Comparison of ENCODE assay signal across 14 cellular contexts in the genomic region with DNA sequence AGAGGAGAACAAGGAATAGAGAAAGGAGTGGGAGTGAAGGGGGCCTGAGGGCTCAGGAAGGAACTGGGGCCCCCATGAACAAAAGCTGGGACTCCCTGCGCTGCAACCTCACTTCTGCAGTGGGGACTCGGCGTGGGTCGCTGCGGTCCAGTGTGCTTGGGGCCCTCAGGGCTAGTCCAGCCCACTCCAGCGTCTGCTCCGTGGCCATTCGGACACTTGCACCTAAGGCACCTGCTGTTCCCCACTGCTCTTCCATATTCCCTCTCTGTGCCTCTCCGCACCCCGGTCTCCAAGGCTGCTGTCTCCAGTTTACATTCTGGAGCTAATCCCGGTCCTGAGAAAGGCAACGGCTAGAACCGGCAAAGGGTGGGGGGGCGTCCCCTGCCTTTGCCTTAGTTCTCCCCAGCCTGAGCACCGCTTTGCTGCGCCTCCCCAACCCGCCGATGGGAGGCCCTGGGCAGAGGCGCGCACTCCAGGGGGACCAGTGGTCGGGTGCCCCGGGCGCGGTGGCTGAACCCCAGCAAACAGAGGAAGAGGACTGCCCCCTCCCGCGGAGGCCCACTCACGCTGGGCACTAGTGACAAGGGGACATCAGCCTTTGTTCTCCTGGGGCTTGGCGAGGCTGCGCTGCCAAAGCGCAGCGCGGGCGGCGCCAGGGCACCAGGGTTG.
DNase-seq lines count a peak whose midpoint lies in the region; ATAC-seq and TF ChIP-seq lines count a peak whose summit lies in the region.
"Had no signal": no experiment of that assay in that cellular context is flagged by ENCODE, and none has a peak within 500 bp of the region (broad histone marks: within the 10 kb centered on the region; RNA-seq: fewer than 3 reads in every experiment).

No MANE protein-coding gene starts in this region.

- CTCF ChIA-PET in activated CD4-positive, alpha-beta T cell treated with anti-CD3 and anti-CD28 coated beads, Interleukin-2, amount 10 ng/mL, durations not matched to agents 7 days and 5 days (lab: Charles Lee), result interaction anchor here (1.6 kb wide), 1 partner anchor 73 kb away, joined by 3 read pairs; no protein-coding TSS in a partner anchor

- 4% methylated on average over 33 of the region's 34 CpGs; no CpG with 5 or more reads in 1 of the 2 experiments for WGBS in endodermal cell (ENCODE audit: insufficient coverage in 1 of 2, insufficient read length in 1 of 2), 2 experiments
- WGBS in urinary bladder, result 16% methylated on average over 34 of the region's 34 CpGs

- H3K4me1 ChIP-seq in cardiac muscle cell (ENCODE audit: low read depth), result no peaks in the 10 kb centered on the region
- H3K4me1 ChIP-seq in endodermal cell (ENCODE audit: control insufficient read depth, insufficient read depth, low read length), result peaks cover 3% of the 10 kb centered on the region
- no peaks in the 10 kb centered on the region for H3K4me1 ChIP-seq in urinary bladder (ENCODE audit: insufficient read depth)
- H3K4me1 ChIP-seq: adrenal gland had no signal

- intact Hi-C loops in left cardiac atrium (cut with DNase I), result no loop called here

- H3K27ac ChIP-seq in cardiac muscle cell, result no peak overlapping the region
- peak overlapping the region; percentile 63 for H3K27ac ChIP-seq in endodermal cell (ENCODE audit: low read depth, low read length)
- H3K27ac ChIP-seq in urinary bladder (ENCODE audit: low read depth), result no peak overlapping the region
- H3K27ac ChIP-seq: adrenal gland, coronary artery had no signal

- H3K27ac Mint-ChIP-seq in endodermal cell (peak overlapping the region; percentile 31), nephron progenitor cell (no peak overlapping the region)
- H3K27ac Mint-ChIP-seq in activated CD4-positive, alpha-beta T cell treated with anti-CD3 and anti-CD28 coated beads, Interleukin-2, amount 10 ng/mL, durations not matched to agents 7 days and 5 days, result no peak overlapping the region
- H3K27ac Mint-ChIP-seq: IgD-negative memory B cell had no signal

- H3K4me3 ChIP-seq in cardiac muscle cell, result peak overlapping the region; percentile 59
- peak overlapping the region; percentile 81 for H3K4me3 ChIP-seq in endodermal cell (ENCODE audit: low read length)
- H3K4me3 ChIP-seq in urinary bladder (ENCODE audit: low read depth, low read length), result peak overlapping the region; percentile 53

- no peak for TF ChIP-seq CTCF in cardiac muscle cell (IDR thresholded peaks at IDR 0.05; ENCODE audit: low read depth, low read length)
- TF ChIP-seq CTCF in endodermal cell (conservative IDR thresholded peaks at IDR 0.05), result peak; percentile 68
- TF ChIP-seq CTCF in nephron progenitor cell (IDR thresholded peaks at IDR 0.05), result no peak

- POLR2A ChIA-PET in activated CD4-positive, alpha-beta T cell treated with anti-CD3 and anti-CD28 coated beads, Interleukin-2, amount 10 ng/mL, durations not matched to agents 7 days and 5 days (lab: Charles Lee), result no interaction called here

- H3K4me3 Mint-ChIP-seq in endodermal cell, result peak overlapping the region; percentile 84
- H3K4me3 Mint-ChIP-seq in nephron progenitor cell, result peak overlapping the region; percentile 86
- H3K4me3 Mint-ChIP-seq in activated CD4-positive, alpha-beta T cell treated with anti-CD3 and anti-CD28 coated beads, Interleukin-2, amount 10 ng/mL, durations not matched to agents 7 days and 5 days, result no peak overlapping the region

- peaks cover 47% of the 10 kb centered on the region for H3K27me3 Mint-ChIP-seq in endodermal cell (ENCODE audit: insufficient read depth)
- peaks cover 92% of the 10 kb centered on the region for H3K27me3 Mint-ChIP-seq in nephron progenitor cell (ENCODE audit: low read depth, poor library complexity)
- peaks cover 28% of the 10 kb centered on the region for H3K27me3 Mint-ChIP-seq in activated CD4-positive, alpha-beta T cell treated with anti-CD3 and anti-CD28 coated beads, Interleukin-2, amount 10 ng/mL, durations not matched to agents 7 days and 5 days

- H3K4me1 Mint-ChIP-seq in endodermal cell (peaks cover 46% of the 10 kb centered on the region), nephron progenitor cell (peaks cover 11% of the 10 kb centered on the region)
- H3K4me1 Mint-ChIP-seq in activated CD4-positive, alpha-beta T cell treated with anti-CD3 and anti-CD28 coated beads, Interleukin-2, amount 10 ng/mL, durations not matched to agents 7 days and 5 days, result no peaks in the 10 kb centered on the region

- no peak for ATAC-seq in left cardiac atrium
- ATAC-seq in HG03039 (IDR thresholded peaks at IDR 0.05; ENCODE audit: unreplicated experiment), result no peak

- H3K9ac ChIP-seq in endodermal cell (ENCODE audit: extremely low read depth, low read length, poor library complexity, severe bottlenecking), result peak overlapping the region; percentile 20

- DNase-seq in cardiac muscle cell (ENCODE audit: low read depth in 1 of 2, low spot score in 1 of 2) (no peak), left cardiac atrium (no peak), endodermal cell (peak; percentile 67), nephron progenitor cell (peak; percentile 40), NCI-H2029 treated with DMSO at 0.1 percent for 48 hours (lab: John Stamatoyannopoulos, UW) (no peak)
- DNase-seq in activated CD4-positive, alpha-beta T cell treated with anti-CD3 and anti-CD28 coated beads, Interleukin-2, amount 10 ng/mL, durations not matched to agents 7 days and 5 days, result no peak
- DNase-seq: ACHN; activated T-cell treated with anti-CD3 and anti-CD28 coated beads, Interleukin-2, amount 50 U/mL, for 1 hour; T-helper 1 cell had no signal

- peaks cover 94% of the 10 kb centered on the region for H3K27me3 ChIP-seq in cardiac muscle cell
- H3K27me3 ChIP-seq in endodermal cell (ENCODE audit: control insufficient read depth, insufficient read depth, low read length, poor library complexity, severe bottlenecking), result no peaks in the 10 kb centered on the region

- H3K36me3 Mint-ChIP-seq in endodermal cell (ENCODE audit: low read depth), result peaks cover 7% of the 10 kb centered on the region
- no peaks in the 10 kb centered on the region for H3K36me3 Mint-ChIP-seq in nephron progenitor cell (ENCODE audit: low read depth)
- no peaks in the 10 kb centered on the region for H3K36me3 Mint-ChIP-seq in activated CD4-positive, alpha-beta T cell treated with anti-CD3 and anti-CD28 coated beads, Interleukin-2, amount 10 ng/mL, durations not matched to agents 7 days and 5 days (ENCODE audit: low read depth)
- H3K36me3 Mint-ChIP-seq: IgD-negative memory B cell had no signal

- no peaks in the 10 kb centered on the region for H3K9me3 ChIP-seq in cardiac muscle cell (ENCODE audit: low read depth)
- no peaks in the 10 kb centered on the region for H3K9me3 ChIP-seq in endodermal cell (ENCODE audit: control insufficient read depth, low read length)
- H3K9me3 ChIP-seq: adrenal gland had no signal

- H3K9me3 Mint-ChIP-seq in endodermal cell (no peaks in the 10 kb centered on the region), nephron progenitor cell (no peaks in the 10 kb centered on the region)
- H3K9me3 Mint-ChIP-seq in activated CD4-positive, alpha-beta T cell treated with anti-CD3 and anti-CD28 coated beads, Interleukin-2, amount 10 ng/mL, durations not matched to agents 7 days and 5 days, result no peaks in the 10 kb centered on the region

- no peaks in the 10 kb centered on the region for H3K36me3 ChIP-seq in cardiac muscle cell
- H3K36me3 ChIP-seq in endodermal cell (ENCODE audit: control insufficient read depth, insufficient read depth, low read length), result peaks cover 13% of the 10 kb centered on the region
- H3K36me3 ChIP-seq in urinary bladder (ENCODE audit: insufficient read depth), result no peaks in the 10 kb centered on the region
- H3K36me3 ChIP-seq: adrenal gland had no signal

Comparison
In these comparisons a context has a peak if more than half of its experiments do, and no peak if none do; other contexts are left out.
1. DNase-seq: peak in endodermal cell (single experiment) and nephron progenitor cell (single experiment); none in cardiac muscle cell (0 of 2), left cardiac atrium (single experiment), NCI-H2029 treated with DMSO at 0.1 percent for 48 hours (single experiment) and activated CD4-positive, alpha-beta T cell treated with anti-CD3 and anti-CD28 coated beads, Interleukin-2, amount 10 ng/mL, durations not matched to agents 7 days and 5 days (single experiment).
2. Peak in every context shown above with its lines, with median percentiles within 50 percentile points of each other: H3K4me3 ChIP-seq.